In genomic region chr11:73047773-73048371, GRCh38 we compare ENCODE assay signal across 8 cellular contexts.
DNase-seq lines count a peak whose midpoint lies in the region; ATAC-seq, FAIRE-seq and TF ChIP-seq lines count a peak whose summit lies in the region.

No MANE protein-coding gene starts in this region.

- H3K27me3 ChIP-seq in ascending aorta, result no peaks in the 10 kb centered on the region

- H3K36me3 ChIP-seq in ascending aorta, result no peaks in the 10 kb centered on the region

- H3K9me3 ChIP-seq in ascending aorta, result no peaks in the 10 kb centered on the region

- peak; percentile 32 for DNase-seq in Ammon's horn (ENCODE audit: low spot score)
- DNase-seq in GM19239 (ENCODE audit: insufficient read length, low spot score), result peak; percentile 21
- no peak for DNase-seq in ascending aorta (ENCODE audit: low spot score in 2 of 2)
- no peak for DNase-seq in ureter (ENCODE audit: low spot score)
- no peak for DNase-seq in KG1 (lab: John Stamatoyannopoulos, UW)
- no peak for DNase-seq in A172 (ENCODE audit: low spot score)

- H3K4me3 ChIP-seq in ascending aorta, result peak overlapping the region in 1 of 2 donors; percentile 6

- ATAC-seq in HG03432 (IDR thresholded peaks at IDR 0.05; ENCODE audit: unreplicated experiment) (peak; percentile 82), GM19455 (IDR thresholded peaks at IDR 0.05; ENCODE audit: unreplicated experiment) (no peak)

- no peak for TF ChIP-seq CTCF in ascending aorta (IDR thresholded peaks at IDR 0.05)

- FAIRE-seq in GM19239 (lab: Jason Lieb, UNC), result peak; percentile 98

- intact Hi-C loops in ascending aorta (cut with DNase I), result no loop called here

- peaks cover 0 to 14% of the 10 kb centered on the region in 2 donors for H3K4me1 ChIP-seq in ascending aorta

- H3K27ac ChIP-seq in ascending aorta, result peak overlapping the region; percentile 11 to 50

Comparison
In these comparisons a context has a peak if more than half of its experiments do, and no peak if none do; other contexts are left out.
1. DNase-seq: peak in Ammon's horn (single experiment) and GM19239 (single experiment); none in ascending aorta (0 of 2), ureter (single experiment), KG1 (single experiment) and A172 (single experiment).